1 cellular context compared by ENCODE assay signal in genomic region chr1:25232027-25232865, GRCh38.
TF ChIP-seq lines count a peak whose summit lies in the region.

Gene SYF2 (minus strand): TSS chr1:25232502. CDS start chr1:25232467, 35 bp downstream.

TF ChIP-seq in HepG2, 621 proteins besides CTCF, POLR2A, EP300 and RAD21 (continued from another document and continues in another):
- TF ChIP-seq ZBTB3 (CRISPR knock-in tag; IDR thresholded peaks at IDR 0.05; ENCODE audit: borderline replicate concordance, low read depth) (no peak), SIN3B (IDR thresholded peaks at IDR 0.05; ENCODE audit: low read length) (peak; percentile 95), ZNF432 (CRISPR knock-in tag; IDR thresholded peaks at IDR 0.05; ENCODE audit: borderline replicate concordance) (no peak), KMT2A (CRISPR knock-in tag; IDR thresholded peaks at IDR 0.05) (peak; percentile 84; the same call in 1 of the 2 replicates), ZNF569 (CRISPR knock-in tag; IDR thresholded peaks at IDR 0.05; ENCODE audit: borderline replicate concordance) (no peak), FOXA1 (IDR thresholded peaks at IDR 0.05) (no peak), FOXA1 (CRISPR knock-in tag; IDR thresholded peaks at IDR 0.05) (no peak), TRIM22 (IDR thresholded peaks at IDR 0.05) (no peak), ARNT2 (CRISPR knock-in tag; IDR thresholded peaks at IDR 0.05; ENCODE audit: low read depth) (no peak), SRSF9 (IDR thresholded peaks at IDR 0.05; ENCODE audit: borderline replicate concordance, insufficient read depth, low read depth, low read length, poor library complexity, severe bottlenecking) (no peak), ZNF142 (CRISPR knock-in tag; IDR thresholded peaks at IDR 0.05) (no peak), ZNF34 (CRISPR knock-in tag; IDR thresholded peaks at IDR 0.05; ENCODE audit: borderline replicate concordance) (no peak), ZFP41 (CRISPR knock-in tag; IDR thresholded peaks at IDR 0.05; ENCODE audit: borderline replicate concordance) (peak; percentile 10; the same call in 1 of the 2 replicates), ZSCAN9 (CRISPR knock-in tag; IDR thresholded peaks at IDR 0.05; ENCODE audit: borderline replicate concordance) (no peak), ZNF180 (CRISPR knock-in tag; IDR thresholded peaks at IDR 0.05; ENCODE audit: borderline replicate concordance, low read depth) (no peak), PBX2 (CRISPR knock-in tag; IDR thresholded peaks at IDR 0.05) (no peak), ZNF572 (CRISPR knock-in tag; IDR thresholded peaks at IDR 0.05) (no peak), ZBTB7A (CRISPR knock-in tag; IDR thresholded peaks at IDR 0.05) (no peak), POGZ (CRISPR knock-in tag; IDR thresholded peaks at IDR 0.05) (no peak; the same call in 1 of the 2 replicates), ZNF800 (CRISPR knock-in tag; IDR thresholded peaks at IDR 0.05) (no peak), HNRNPH1 (optimal IDR thresholded peaks at IDR 0.05; ENCODE audit: low read depth, low read length) (no peak), ZFP36L1 (CRISPR knock-in tag; IDR thresholded peaks at IDR 0.05) (no peak), ZNF670 (CRISPR knock-in tag; IDR thresholded peaks at IDR 0.05; ENCODE audit: borderline replicate concordance) (no peak), ZNF597 (CRISPR knock-in tag; IDR thresholded peaks at IDR 0.05) (no peak), ZNF329 (CRISPR knock-in tag; IDR thresholded peaks at IDR 0.05; ENCODE audit: low read depth) (no peak), NFATC3 (CRISPR knock-in tag; IDR thresholded peaks at IDR 0.05) (no peak), ZNF484 (CRISPR knock-in tag; IDR thresholded peaks at IDR 0.05; ENCODE audit: borderline replicate concordance, low read depth) (no peak), MLXIP (CRISPR knock-in tag; IDR thresholded peaks at IDR 0.05; ENCODE audit: borderline replicate concordance) (no peak), ZBTB20 (CRISPR knock-in tag; IDR thresholded peaks at IDR 0.05; ENCODE audit: borderline replicate concordance, low read depth) (peak; percentile 55; the same call in 1 of the 2 replicates), CHCHD3 (CRISPR knock-in tag; IDR thresholded peaks at IDR 0.05) (no peak), ZNF235 (CRISPR knock-in tag; IDR thresholded peaks at IDR 0.05; ENCODE audit: borderline replicate concordance) (0 out of 2 replicates have a peak, but pooled peaks have one; percentile 9), ZFX (CRISPR knock-in tag; IDR thresholded peaks at IDR 0.05; ENCODE audit: low read depth) (peak; percentile 95), MED8 (CRISPR knock-in tag; IDR thresholded peaks at IDR 0.05; ENCODE audit: insufficient replicate concordance) (no peak), ZNF878 (CRISPR knock-in tag; IDR thresholded peaks at IDR 0.05) (no peak), IRX3 (CRISPR knock-in tag; IDR thresholded peaks at IDR 0.05; ENCODE audit: borderline replicate concordance, low read depth) (no peak), STAT6 (CRISPR knock-in tag; IDR thresholded peaks at IDR 0.05; ENCODE audit: borderline replicate concordance) (peak; percentile 53; the same call in 1 of the 2 replicates), ZNF841 (CRISPR knock-in tag; IDR thresholded peaks at IDR 0.05; ENCODE audit: borderline replicate concordance) (no peak), SIX4 (CRISPR knock-in tag; IDR thresholded peaks at IDR 0.05) (no peak), CBX5 (CRISPR knock-in tag; IDR thresholded peaks at IDR 0.05; ENCODE audit: borderline replicate concordance) (peak; percentile 32; the same call in 1 of the 2 replicates), NFYC (CRISPR knock-in tag; IDR thresholded peaks at IDR 0.05) (peak; percentile 42; the same call in 1 of the 2 replicates), DRAP1 (CRISPR knock-in tag; IDR thresholded peaks at IDR 0.05) (peak; percentile 79), XRCC5 (optimal IDR thresholded peaks at IDR 0.05; ENCODE audit: low read length) (no peak), MLLT10 (CRISPR knock-in tag; IDR thresholded peaks at IDR 0.05) (no peak), YEATS2 (CRISPR knock-in tag; IDR thresholded peaks at IDR 0.05; ENCODE audit: borderline replicate concordance) (peak; percentile 91), MAFF (IDR thresholded peaks at IDR 0.05; ENCODE audit: low read depth, low read length) (no peak), PLSCR1 (CRISPR knock-in tag; IDR thresholded peaks at IDR 0.05; ENCODE audit: borderline replicate concordance) (no peak), ZNF382 (CRISPR knock-in tag; IDR thresholded peaks at IDR 0.05; ENCODE audit: borderline replicate concordance) (no peak), SMAD9 (CRISPR knock-in tag; IDR thresholded peaks at IDR 0.05) (no peak)
